Comparison of ENCODE assay signal across 1 cellular context in the genomic region with DNA sequence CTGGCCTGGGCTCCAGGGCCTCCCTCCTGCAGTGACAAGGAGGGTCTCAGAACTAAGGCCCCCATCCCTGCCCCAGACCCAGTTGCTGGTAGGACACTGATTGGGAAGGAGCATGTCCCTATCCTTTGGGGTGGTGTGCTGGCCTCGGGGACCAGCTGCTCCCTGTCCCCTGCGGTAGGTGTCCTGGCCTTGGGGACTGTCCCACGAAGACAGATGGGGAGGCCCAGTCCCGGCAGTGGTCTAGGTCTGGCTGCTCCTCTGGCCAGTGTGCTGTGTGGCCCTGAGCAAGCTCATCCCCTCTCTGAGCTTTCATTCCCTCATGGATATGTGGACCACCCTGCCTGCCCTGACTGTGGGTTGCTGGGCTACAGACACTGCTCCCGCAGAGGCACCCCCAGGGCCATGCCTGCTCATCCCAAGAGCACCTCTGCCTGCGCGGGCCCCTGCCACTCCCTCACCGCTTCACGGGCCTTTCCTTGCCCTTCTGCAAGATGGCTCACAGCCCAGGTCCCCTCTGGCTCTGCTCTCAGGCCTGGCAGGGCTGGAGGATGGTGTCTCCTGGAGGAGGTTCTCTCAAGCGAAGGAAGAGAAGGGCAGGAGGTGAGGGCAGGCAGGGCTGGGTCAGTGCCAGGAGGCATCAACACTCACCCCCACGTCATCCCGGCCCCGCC.
TF ChIP-seq lines count a peak whose summit lies in the region.

No MANE protein-coding gene starts in this region.

TF ChIP-seq in HepG2, 621 proteins besides CTCF, POLR2A, EP300 and RAD21:
- TF ChIP-seq ZNF136 (CRISPR knock-in tag; IDR thresholded peaks at IDR 0.05; ENCODE audit: low read depth) (no peak), ZNF768 (CRISPR knock-in tag; IDR thresholded peaks at IDR 0.05) (peak; percentile 86)
- TF ChIP-seq, protein P1, sequence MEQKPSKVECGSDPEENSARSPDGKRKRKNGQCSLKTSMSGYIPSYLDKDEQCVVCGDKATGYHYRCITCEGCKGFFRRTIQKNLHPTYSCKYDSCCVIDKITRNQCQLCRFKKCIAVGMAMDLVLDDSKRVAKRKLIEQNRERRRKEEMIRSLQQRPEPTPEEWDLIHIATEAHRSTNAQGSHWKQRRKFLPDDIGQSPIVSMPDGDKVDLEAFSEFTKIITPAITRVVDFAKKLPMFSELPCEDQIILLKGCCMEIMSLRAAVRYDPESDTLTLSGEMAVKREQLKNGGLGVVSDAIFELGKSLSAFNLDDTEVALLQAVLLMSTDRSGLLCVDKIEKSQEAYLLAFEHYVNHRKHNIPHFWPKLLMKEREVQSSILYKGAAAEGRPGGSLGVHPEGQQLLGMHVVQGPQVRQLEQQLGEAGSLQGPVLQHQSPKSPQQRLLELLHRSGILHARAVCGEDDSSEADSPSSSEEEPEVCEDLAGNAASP (CRISPR knock-in tag; IDR thresholded peaks at IDR 0.05; ENCODE audit: borderline replicate concordance), result no peak
